Comparison of ENCODE assay signal across 1 cellular context in the genomic region with DNA sequence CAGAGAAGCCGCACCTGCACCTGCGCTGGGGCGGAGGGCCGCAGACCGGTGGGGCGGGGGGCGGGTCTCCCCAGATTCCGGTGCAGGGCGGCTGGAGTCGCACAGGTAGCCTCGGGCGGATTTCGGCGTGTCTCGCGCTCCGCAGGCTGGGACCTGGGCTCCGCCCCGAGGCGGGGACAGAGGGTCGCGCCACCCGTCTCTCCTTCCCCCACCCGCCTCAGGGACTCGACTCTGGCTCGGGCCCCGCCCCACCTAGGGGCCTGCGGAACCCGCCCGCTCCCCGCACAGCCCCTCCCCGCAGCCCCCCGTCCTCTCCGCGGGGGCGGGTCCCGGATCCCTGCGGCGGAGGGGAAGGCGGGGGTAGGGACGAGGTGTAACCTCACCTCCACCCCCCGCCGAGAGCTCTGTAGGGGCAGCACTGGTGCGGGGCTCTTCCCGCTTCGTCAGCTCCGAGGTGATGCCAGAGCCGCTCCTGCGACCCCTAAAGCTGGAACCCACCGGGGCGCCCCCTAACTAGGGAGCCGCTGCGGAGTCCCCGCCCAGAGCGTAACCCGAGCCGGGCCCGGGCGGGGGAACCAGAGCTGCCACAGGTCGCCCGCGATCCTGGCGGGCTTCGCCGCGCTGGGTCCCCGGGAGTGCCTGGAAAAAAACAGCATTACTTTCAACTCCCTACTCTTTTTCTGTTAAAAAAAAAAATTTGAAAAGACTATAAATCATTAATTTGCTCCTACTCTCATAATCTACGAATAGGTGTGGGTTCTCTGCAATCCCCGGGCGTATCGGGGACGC.
TF ChIP-seq lines count a peak whose summit lies in the region.

A gene with protein sequence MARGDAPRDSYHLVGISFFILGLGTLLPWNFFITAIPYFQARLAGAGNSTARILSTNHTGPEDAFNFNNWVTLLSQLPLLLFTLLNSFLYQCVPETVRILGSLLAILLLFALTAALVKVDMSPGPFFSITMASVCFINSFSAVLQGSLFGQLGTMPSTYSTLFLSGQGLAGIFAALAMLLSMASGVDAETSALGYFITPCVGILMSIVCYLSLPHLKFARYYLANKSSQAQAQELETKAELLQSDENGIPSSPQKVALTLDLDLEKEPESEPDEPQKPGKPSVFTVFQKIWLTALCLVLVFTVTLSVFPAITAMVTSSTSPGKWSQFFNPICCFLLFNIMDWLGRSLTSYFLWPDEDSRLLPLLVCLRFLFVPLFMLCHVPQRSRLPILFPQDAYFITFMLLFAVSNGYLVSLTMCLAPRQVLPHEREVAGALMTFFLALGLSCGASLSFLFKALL (minus strand): TSS at position 134 of the 789 bp plus-strand sequence. CDS start 169 bp downstream, outside the sequence.

TF ChIP-seq in PFSK-1, 5 proteins besides CTCF, POLR2A, EP300 and RAD21 (continued from another document):
- TF ChIP-seq, protein P1, sequence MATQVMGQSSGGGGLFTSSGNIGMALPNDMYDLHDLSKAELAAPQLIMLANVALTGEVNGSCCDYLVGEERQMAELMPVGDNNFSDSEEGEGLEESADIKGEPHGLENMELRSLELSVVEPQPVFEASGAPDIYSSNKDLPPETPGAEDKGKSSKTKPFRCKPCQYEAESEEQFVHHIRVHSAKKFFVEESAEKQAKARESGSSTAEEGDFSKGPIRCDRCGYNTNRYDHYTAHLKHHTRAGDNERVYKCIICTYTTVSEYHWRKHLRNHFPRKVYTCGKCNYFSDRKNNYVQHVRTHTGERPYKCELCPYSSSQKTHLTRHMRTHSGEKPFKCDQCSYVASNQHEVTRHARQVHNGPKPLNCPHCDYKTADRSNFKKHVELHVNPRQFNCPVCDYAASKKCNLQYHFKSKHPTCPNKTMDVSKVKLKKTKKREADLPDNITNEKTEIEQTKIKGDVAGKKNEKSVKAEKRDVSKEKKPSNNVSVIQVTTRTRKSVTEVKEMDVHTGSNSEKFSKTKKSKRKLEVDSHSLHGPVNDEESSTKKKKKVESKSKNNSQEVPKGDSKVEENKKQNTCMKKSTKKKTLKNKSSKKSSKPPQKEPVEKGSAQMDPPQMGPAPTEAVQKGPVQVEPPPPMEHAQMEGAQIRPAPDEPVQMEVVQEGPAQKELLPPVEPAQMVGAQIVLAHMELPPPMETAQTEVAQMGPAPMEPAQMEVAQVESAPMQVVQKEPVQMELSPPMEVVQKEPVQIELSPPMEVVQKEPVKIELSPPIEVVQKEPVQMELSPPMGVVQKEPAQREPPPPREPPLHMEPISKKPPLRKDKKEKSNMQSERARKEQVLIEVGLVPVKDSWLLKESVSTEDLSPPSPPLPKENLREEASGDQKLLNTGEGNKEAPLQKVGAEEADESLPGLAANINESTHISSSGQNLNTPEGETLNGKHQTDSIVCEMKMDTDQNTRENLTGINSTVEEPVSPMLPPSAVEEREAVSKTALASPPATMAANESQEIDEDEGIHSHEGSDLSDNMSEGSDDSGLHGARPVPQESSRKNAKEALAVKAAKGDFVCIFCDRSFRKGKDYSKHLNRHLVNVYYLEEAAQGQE (IDR thresholded peaks at IDR 0.05; ENCODE audit: insufficient read depth in 1 of 2, low read depth in 2 of 2, low read length in 2 of 2): no peak
TF ChIP-seq in PFSK-1: peak in this region for 1.
